10 cellular contexts compared by ENCODE assay signal in the genomic region with DNA sequence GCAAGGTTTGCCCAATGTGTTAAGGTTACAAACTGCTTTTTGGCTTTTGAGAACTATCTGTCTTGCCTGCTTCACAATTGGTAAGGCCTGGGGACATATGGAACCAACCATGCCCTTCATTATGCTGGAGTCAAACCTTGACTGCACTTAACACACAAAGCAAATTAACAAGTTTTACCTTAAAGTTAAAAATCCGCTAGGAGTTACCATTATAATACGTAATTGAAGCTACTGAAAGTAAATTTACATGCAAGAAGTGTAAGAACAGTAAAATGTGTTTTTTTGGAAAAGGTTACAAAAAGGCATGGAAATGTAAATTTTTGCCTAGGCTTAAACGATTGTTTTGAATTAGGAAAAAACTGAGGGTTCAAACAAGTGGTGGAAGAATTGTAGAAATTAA.
"Had no signal": no experiment of that assay in that cellular context is flagged by ENCODE, and none has a peak within 500 bp of the region (broad histone marks: within the 10 kb centered on the region; RNA-seq: fewer than 3 reads in every experiment).

No MANE protein-coding gene starts in this region.

- H3K4me3 ChIP-seq: GM23248, K562 had no signal

- FAIRE-seq: H54, HTR-8/SVneo, K562 had no signal

- H2AFZ ChIP-seq: GM23248 had no signal

- H3K9ac ChIP-seq: GM23248 had no signal

- DNase-seq: GM23248, GOT3, H9, HFFc6, IMR-90, KG1 had no signal

- H3K27ac ChIP-seq: GM23248 had no signal

- ATAC-seq: HCT116, K562 had no signal
